In genomic region chr1:2226525-2227340, GRCh38 we compare ENCODE assay signal across 8 cellular contexts. TPM values are rescaled to one million over a fixed set of nuclear protein-coding genes. Genes with fewer than 3 reads are reported as not detected.
DNase-seq lines count a peak whose midpoint lies in the region; ATAC-seq, FAIRE-seq and TF ChIP-seq lines count a peak whose summit lies in the region.

No MANE protein-coding gene starts in this region.

- H3K4me1 ChIP-seq in SJCRH30 = peaks cover 11% of the 10 kb centered on the region; the same call in 1 of the 2 replicates
- peaks cover 0 to 19% (median 12%) of the 10 kb centered on the region in 3 donors for H3K4me1 ChIP-seq in pancreas

- intact Hi-C loops in pancreas (cut with DNase I) = no loop called here

- H3K36me3 ChIP-seq in SJCRH30 (no peaks in the 10 kb centered on the region), pancreas (no peaks in the 10 kb centered on the region)

- TF ChIP-seq CTCF in fibroblast of the aortic adventitia (IDR thresholded peaks at IDR 0.05; ENCODE audit: insufficient read depth, low read length) (no peak), pancreas (IDR thresholded peaks at IDR 0.05) (no peak)

- ATAC-seq in GM21723 (IDR thresholded peaks at IDR 0.05; ENCODE audit: unreplicated experiment) = peak; percentile 5
- peak in 1 of 4 donors; percentile 6 for ATAC-seq in pancreas
- no peak for ATAC-seq in HG02588 (IDR thresholded peaks at IDR 0.05; ENCODE audit: unreplicated experiment)

- H3K9me3 ChIP-seq in SJCRH30 (replicated peaks) (no peaks in the 10 kb centered on the region), pancreas (no peaks in the 10 kb centered on the region)

- WGBS in pancreas, 2 donors = 18 to 23% methylated on average over 37 to 72 of the region's 72 CpGs

- H3K27me3 ChIP-seq in SJCRH30 (peaks cover 19% of the 10 kb centered on the region), pancreas (no peaks in the 10 kb centered on the region)

- H3K27ac ChIP-seq in SJCRH30 = peak overlapping the region; percentile 62; the same call in 1 of the 2 replicates
- peak overlapping the region; percentile 94 to 98 (median 96) for H3K27ac ChIP-seq in pancreas

- DNase-seq in SJCRH30 (no peak), fibroblast of the aortic adventitia (ENCODE audit: low read depth) (no peak), pancreas (peak in 5 of 6 donors; percentile 48 to 86 (median 70)), NCI-H446 treated with DMSO at 0.1 percent for 48 hours (lab: John Stamatoyannopoulos, UW) (no peak), dedifferentiated amniotic fluid mesenchymal stem cell (ENCODE audit: extremely low spot score) (no peak), NCI-H146 (lab: John Stamatoyannopoulos, UW) (no peak)

- H3K4me3 ChIP-seq in SJCRH30 (peak overlapping the region; percentile 93), fibroblast of the aortic adventitia (ENCODE audit: low read depth, low read length) (peak overlapping the region; percentile 88), pancreas (peak overlapping the region; percentile 48 to 80 (median 66))

- no peak for FAIRE-seq in pancreas (lab: Jason Lieb, UNC)

RNA-seq across cellular contexts. Expression of gene SKI, which starts 1.4 kb away (rescaled TPM):
- 12.8 and 13.1 TPM in 2 replicates for total RNA-seq in SJCRH30 (2014; rRNA removed; shearing (Covaris generic))
- total RNA-seq in fibroblast of the aortic adventitia (ENCODE audit: low replicate concordance) = 28.1 and 36.6 TPM in 2 replicates
- total RNA-seq in pancreas = 10 to 100 TPM; 11.0 to 27.9 (median 16.2) TPM
- 10 to 100 TPM in 1 of 2 donors, 1 to 10 TPM in 1; 8.6 to 12.1 TPM for polyA plus RNA-seq in pancreas

RNA-seq across cellular contexts. Expression of gene FAAP20, which starts 32.2 kb away (rescaled TPM):
- total RNA-seq in SJCRH30 (2014; rRNA removed; shearing (Covaris generic)) = 58.0 and 61.7 TPM in 2 replicates
- total RNA-seq in fibroblast of the aortic adventitia (ENCODE audit: low replicate concordance) (18.5 and 23.2 TPM in 2 replicates), pancreas (10 to 100 TPM; 17.2 to 35.9 (median 22.3) TPM)
- 10 to 100 TPM; 56.1 to 75.6 TPM for polyA plus RNA-seq in pancreas

Comparison
In these comparisons a context has a peak if more than half of its experiments do, and no peak if none do; other contexts are left out.
1. DNase-seq: peak in pancreas (5 of 6); none in SJCRH30 (0 of 2), fibroblast of the aortic adventitia (single experiment), NCI-H446 treated with DMSO at 0.1 percent for 48 hours (single experiment), dedifferentiated amniotic fluid mesenchymal stem cell (single experiment) and NCI-H146 (single experiment).
2. Peak in every context shown above with its lines, with median percentiles within 50 percentile points of each other: H3K4me3 ChIP-seq.